ENCODE assay signal across 8 cellular contexts in the genomic region with DNA sequence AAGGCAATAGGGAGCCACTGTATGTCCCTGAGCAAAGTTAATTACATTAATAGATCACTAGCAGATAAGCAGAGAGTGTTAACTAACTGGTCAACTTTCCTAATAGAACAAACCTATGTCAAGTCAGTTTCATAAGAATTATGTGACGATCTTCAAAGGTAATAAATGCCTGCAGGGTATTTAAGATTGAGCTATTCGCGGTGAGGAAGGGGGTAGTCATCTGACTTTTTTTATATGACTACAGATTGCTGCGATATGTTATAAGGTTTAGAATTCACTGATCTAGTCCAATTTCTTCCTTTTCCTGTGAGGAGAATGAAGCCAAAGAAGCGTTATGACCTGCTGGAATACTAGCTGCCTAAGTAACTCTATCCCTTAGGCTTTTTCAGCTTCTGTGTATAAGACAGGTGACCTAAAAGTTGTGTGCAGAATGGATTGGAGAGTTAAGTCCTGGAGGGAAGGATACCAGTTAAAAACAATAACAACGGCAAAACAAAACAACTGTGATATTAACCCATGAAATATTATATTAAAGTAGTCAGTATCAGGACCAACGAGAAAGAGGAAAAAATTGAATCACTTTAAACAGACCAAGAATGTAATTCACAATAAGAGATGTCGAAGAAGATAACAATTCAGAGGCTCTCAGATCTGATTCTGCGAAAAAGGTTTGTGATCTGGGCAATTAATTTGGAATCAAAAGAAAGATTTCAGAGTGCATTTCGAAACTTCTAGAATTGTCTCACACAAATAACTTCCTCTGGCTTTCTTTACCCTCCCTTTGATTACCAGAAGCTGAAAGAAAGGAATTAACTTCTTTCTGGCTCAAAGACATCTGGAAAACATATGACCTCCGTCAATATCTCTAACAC. TPM values are rescaled to one million over a fixed set of nuclear protein-coding genes. Genes with fewer than 3 reads are reported as not detected.
A peak's percentile ranks its signal among the peaks of the same experiment; 100 is the strongest.
DNase-seq lines count a peak whose midpoint lies in the region; ATAC-seq lines count a peak whose summit lies in the region.

No MANE protein-coding gene starts in this region.

- peak overlapping the region; percentile 87 to 100 (median 96) for H3K4me3 Mint-ChIP-seq in naive B cell

- peak overlapping the region; percentile 45 for H3K4me3 ChIP-seq in BLaER1
- H3K4me3 ChIP-seq in HAP-1, result no peak overlapping the region

- in situ Hi-C loops in HAP-1 (cut with MboI; ENCODE audit: low sequenced_read_pairs), result no loop called here

- H3K4me1 ChIP-seq in BLaER1 (peaks cover 8% of the 10 kb centered on the region; the same call in 1 of the 2 replicates), HAP-1 (no peaks in the 10 kb centered on the region)

- no peaks in the 10 kb centered on the region for H3K27me3 Mint-ChIP-seq in naive B cell

- H3K9me3 Mint-ChIP-seq in naive B cell, result peaks cover 2 to 12% (median 7%) of the 10 kb centered on the region in 7 donors

- ATAC-seq in GM19397 (IDR thresholded peaks at IDR 0.05; ENCODE audit: unreplicated experiment), result peak; percentile 32
- peak in 1 of 2 donors; percentile 48 for ATAC-seq in naive B cell (ENCODE audit: low read depth in 2 of 2)

- peaks cover 2 to 26% of the 10 kb centered on the region in 2 donors for H3K36me3 Mint-ChIP-seq in naive B cell

- H3K9me3 ChIP-seq in BLaER1 (peaks cover 28% of the 10 kb centered on the region), HAP-1 (no peaks in the 10 kb centered on the region)

- peak overlapping the region; percentile 52 for H3K4me2 ChIP-seq in BLaER1

- DNase-seq in LHCN-M2 (ENCODE audit: low read depth) (peak; percentile 18), naive B cell (no peak), DMS79 (lab: John Stamatoyannopoulos, UW) (no peak), HAP-1 (ENCODE audit: low spot score in 2 of 2) (no peak), dedifferentiated amniotic fluid mesenchymal stem cell (ENCODE audit: extremely low spot score) (no peak)

- H3K27me3 ChIP-seq in BLaER1 (no peaks in the 10 kb centered on the region), HAP-1 (ENCODE audit: low read depth) (no peaks in the 10 kb centered on the region)

- H3K27ac Mint-ChIP-seq in naive B cell, result peak overlapping the region; percentile 94 to 98 (median 98)

- H3K4me1 Mint-ChIP-seq in naive B cell, result peaks cover 42 to 46% (median 44%) of the 10 kb centered on the region in 3 donors

- H3K36me3 ChIP-seq in BLaER1 (no peaks in the 10 kb centered on the region), HAP-1 (replicated peaks) (no peaks in the 10 kb centered on the region)

- H4K20me1 ChIP-seq in BLaER1, result no peaks in the 10 kb centered on the region

- no peak overlapping the region for H3K9ac ChIP-seq in BLaER1

- 0 out of 2 replicates have a peak overlapping the region, but pooled peaks have one; percentile 41 for H3K27ac ChIP-seq in BLaER1
- H3K27ac ChIP-seq in cingulate gyrus (ENCODE audit: low read depth, low read length), result peak overlapping the region; percentile 10

RNA-seq across cellular contexts. Expression of gene CASP4, which starts 0.6 kb away (rescaled TPM):
- total RNA-seq in LHCN-M2 (2014; rRNA removed), result 86.4 and 88.7 TPM in 2 replicates
- polyA plus RNA-seq in LHCN-M2 (2012), result 31.1 TPM
- polyA plus RNA-seq in naive B cell (ENCODE audit: low read depth in 6 of 6), result 100 to 1,000 TPM; 109 to 134 (median 118) TPM

RNA-seq across cellular contexts. Expression of gene CASP5, which starts 55.2 kb away (rescaled TPM):
- total RNA-seq in LHCN-M2 (2014; rRNA removed), result not detected in 2 replicates
- polyA plus RNA-seq in LHCN-M2 (2012), result not detected
- not detected for polyA plus RNA-seq in naive B cell (ENCODE audit: low read depth in 6 of 6)
